Comparison of ENCODE assay signal across 18 cellular contexts in the genomic region with DNA sequence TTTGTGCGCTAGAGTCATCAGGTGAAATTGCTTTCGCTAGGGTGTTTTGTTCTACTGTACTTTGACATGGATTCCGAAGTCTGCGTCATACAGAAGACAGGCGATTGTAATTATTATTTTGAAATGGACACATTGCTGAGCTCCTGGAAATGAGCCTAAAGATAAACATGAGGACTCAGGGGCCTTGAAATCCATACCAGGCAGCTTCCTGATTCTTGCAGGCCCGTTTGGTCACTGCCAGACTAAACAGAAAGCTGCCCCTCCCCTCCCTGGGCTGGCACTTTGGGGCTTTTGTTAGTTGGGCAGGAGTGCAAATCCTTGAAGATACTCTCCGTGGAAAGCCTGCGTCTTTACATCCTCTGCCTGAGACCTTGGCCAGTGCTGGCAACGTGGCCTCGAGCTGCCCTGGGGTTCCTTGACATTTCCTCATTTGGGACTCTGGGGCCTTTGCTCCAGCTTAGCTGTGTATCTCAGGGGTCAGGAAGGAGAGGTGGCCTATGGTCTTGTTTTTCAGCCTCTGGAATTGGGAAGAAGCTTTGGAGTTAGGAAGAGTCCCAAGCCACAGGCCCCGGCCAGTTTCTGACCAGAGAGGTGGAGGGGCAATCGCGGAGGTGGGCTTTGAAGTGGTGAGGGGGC. TPM values are rescaled to one million over a fixed set of nuclear protein-coding genes. Genes with fewer than 3 reads are reported as not detected.
DNase-seq lines count a peak whose midpoint lies in the region; ATAC-seq lines count a peak whose summit lies in the region.
"Had no signal": no experiment of that assay in that cellular context is flagged by ENCODE, and none has a peak within 500 bp of the region (broad histone marks: within the 10 kb centered on the region; RNA-seq: fewer than 3 reads in every experiment).

No MANE protein-coding gene starts in this region.

- H3K27ac ChIP-seq in temporal lobe (ENCODE audit: low read depth, low read length): peak overlapping the region; percentile 5
- H3K27ac ChIP-seq: VCaP had no signal

- no peaks in the 10 kb centered on the region for H3K36me3 Mint-ChIP-seq in stimulated activated memory B cell treated with anti-CD40 and anti-IgM and Interleukin-4, amounts not matched to agents 10 μg/mL and 1 μg/mL and 100 μg/mL, for 72 hours
- H3K36me3 Mint-ChIP-seq: activated naive CD4-positive, alpha-beta T cell treated with anti-CD3 and anti-CD28 coated beads, Interleukin-2, amount 50 U/mL, for 72 hours; IgD-negative memory B cell; natural killer cell treated with Interleukin-12 subunit alpha and Interleukin-12 subunit beta and Interleukin-15 and Interleukin-18, amount 100 ng/mL, for 72 hours; type B pancreatic cell had no signal

- H3K27me3 Mint-ChIP-seq in stimulated activated memory B cell treated with anti-CD40 and anti-IgM and Interleukin-4, amounts not matched to agents 10 μg/mL and 1 μg/mL and 100 μg/mL, for 72 hours: peaks cover 27% of the 10 kb centered on the region
- H3K27me3 Mint-ChIP-seq: type B pancreatic cell had no signal

- peak; percentile 33 to 38 for ATAC-seq in left cardiac atrium
- ATAC-seq in stimulated activated memory B cell treated with anti-CD40 and anti-IgM and Interleukin-4, amounts not matched to agents 10 μg/mL and 1 μg/mL and 100 μg/mL, for 72 hours: no peak
- ATAC-seq: activated naive CD4-positive, alpha-beta T cell treated with anti-CD3 and anti-CD28 coated beads, Interleukin-2, amount 50 U/mL, for 72 hours; left colon; natural killer cell treated with Interleukin-12 subunit alpha and Interleukin-12 subunit beta and Interleukin-15 and Interleukin-18, amount 100 ng/mL, for 72 hours had no signal

- H3K9me3 Mint-ChIP-seq in stimulated activated memory B cell treated with anti-CD40 and anti-IgM and Interleukin-4, amounts not matched to agents 10 μg/mL and 1 μg/mL and 100 μg/mL, for 72 hours: no peaks in the 10 kb centered on the region
- H3K9me3 Mint-ChIP-seq: activated naive CD4-positive, alpha-beta T cell treated with anti-CD3 and anti-CD28 coated beads, Interleukin-2, amount 50 U/mL, for 72 hours; IgD-negative memory B cell; natural killer cell treated with Interleukin-12 subunit alpha and Interleukin-12 subunit beta and Interleukin-15 and Interleukin-18, amount 100 ng/mL, for 72 hours; type B pancreatic cell had no signal

- intact Hi-C loops in left cardiac atrium (cut with DNase I): no loop called here

- no peak overlapping the region for H3K4me3 Mint-ChIP-seq in stimulated activated memory B cell treated with anti-CD40 and anti-IgM and Interleukin-4, amounts not matched to agents 10 μg/mL and 1 μg/mL and 100 μg/mL, for 72 hours
- H3K4me3 Mint-ChIP-seq: IgD-negative memory B cell; natural killer cell treated with Interleukin-12 subunit alpha and Interleukin-12 subunit beta and Interleukin-15 and Interleukin-18, amount 100 ng/mL, for 72 hours; type B pancreatic cell had no signal

- peak; percentile 13 for DNase-seq in NCI-H2227 (lab: John Stamatoyannopoulos, UW; ENCODE audit: unreplicated experiment)
- DNase-seq in NCI-H2227 treated with DMSO at 0.1 percent for 48 hours (lab: John Stamatoyannopoulos, UW): no peak
- DNase-seq in astrocyte of the hippocampus (ENCODE audit: low read depth, low spot score): peak; percentile 39
- no peak for DNase-seq in left cardiac atrium
- no peak for DNase-seq in medulla oblongata (ENCODE audit: extremely low spot score)
- no peak for DNase-seq in NCI-H1048 (lab: John Stamatoyannopoulos, UW)
- DNase-seq: dorsolateral prefrontal cortex, left colon, NCI-H1694, SK-N-SH had no signal

- no peaks in the 10 kb centered on the region for H3K4me1 Mint-ChIP-seq in stimulated activated memory B cell treated with anti-CD40 and anti-IgM and Interleukin-4, amounts not matched to agents 10 μg/mL and 1 μg/mL and 100 μg/mL, for 72 hours
- H3K4me1 Mint-ChIP-seq: IgD-negative memory B cell had no signal

- H3K27ac Mint-ChIP-seq in stimulated activated memory B cell treated with anti-CD40 and anti-IgM and Interleukin-4, amounts not matched to agents 10 μg/mL and 1 μg/mL and 100 μg/mL, for 72 hours: no peak overlapping the region
- H3K27ac Mint-ChIP-seq: activated naive CD4-positive, alpha-beta T cell treated with anti-CD3 and anti-CD28 coated beads, Interleukin-2, amount 50 U/mL, for 72 hours; natural killer cell treated with Interleukin-12 subunit alpha and Interleukin-12 subunit beta and Interleukin-15 and Interleukin-18, amount 100 ng/mL, for 72 hours; type B pancreatic cell had no signal

RNA-seq across cellular contexts. Expression of gene KCNE2, which starts 26.9 kb away (rescaled TPM):
- total RNA-seq in left cardiac atrium (not detected), temporal lobe (0.25 TPM)
- total RNA-seq: glomerular endothelial cell; left colon; natural killer cell treated with Interleukin-12 subunit alpha and Interleukin-12 subunit beta and Interleukin-15 and Interleukin-18, amount 100 ng/mL, for 72 hours had no signal

RNA-seq across cellular contexts. Expression of gene SMIM11, which starts 38.4 kb away (rescaled TPM):
- total RNA-seq in left cardiac atrium (10 to 100 TPM in 1 of 2 donors, 1 to 10 TPM in 1; 6.1 to 13.1 TPM), temporal lobe (10.6 TPM)

Comparison
In these comparisons a context has a peak if more than half of its experiments do, and no peak if none do; other contexts are left out.
1. DNase-seq: peak in NCI-H2227 (single experiment) and astrocyte of the hippocampus (single experiment); none in NCI-H2227 treated with DMSO at 0.1 percent for 48 hours (single experiment), left cardiac atrium (single experiment), medulla oblongata (single experiment) and NCI-H1048 (single experiment).